In the genomic region with DNA sequence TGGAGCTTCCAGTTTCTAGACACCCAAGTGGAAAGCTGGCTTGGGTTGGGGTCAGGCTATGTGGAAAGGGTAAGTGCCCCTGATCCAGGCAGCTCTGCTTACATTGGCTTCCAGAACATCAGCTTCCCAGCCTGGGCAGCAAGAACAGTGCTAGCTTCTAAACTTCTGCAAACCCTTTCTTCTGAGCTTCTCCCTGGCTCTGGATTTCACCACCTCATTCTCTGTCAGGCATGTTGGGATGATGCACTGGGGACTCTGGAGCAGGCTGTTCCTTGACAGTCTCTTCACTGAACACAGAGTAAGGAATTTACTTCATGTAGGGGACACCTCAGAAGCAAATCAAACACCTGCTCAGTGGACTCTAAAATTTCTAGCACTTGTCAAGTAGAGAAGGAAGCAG, we compare ENCODE assay signal across 33 cellular contexts.
DNase-seq lines count a peak whose midpoint lies in the region; ATAC-seq and TF ChIP-seq lines count a peak whose summit lies in the region.
"Had no signal": no experiment of that assay in that cellular context is flagged by ENCODE, and none has a peak within 500 bp of the region (broad histone marks: within the 10 kb centered on the region; RNA-seq: fewer than 3 reads in every experiment).

No MANE protein-coding gene starts in this region.

- H3K4me2 ChIP-seq in osteoblast (ENCODE audit: insufficient read depth, low read length) = no peak overlapping the region
- H3K4me2 ChIP-seq: A549; BLaER1; BLaER1 treated with 17β-estradiol and CSF1 and Interleukin-3, amounts not matched to agents 10 nM and 100 nM had no signal

- no peak for TF ChIP-seq CTCF in esophagus muscularis mucosa (IDR thresholded peaks at IDR 0.05)
- no peak for TF ChIP-seq CTCF in osteocyte (IDR thresholded peaks at IDR 0.05)
- no peak for TF ChIP-seq CTCF in vagina (IDR thresholded peaks at IDR 0.05)
- no peak for TF ChIP-seq CTCF in osteoblast (IDR thresholded peaks at IDR 0.05; ENCODE audit: extremely low read depth, low read depth, low read length)

- H4K20me1 ChIP-seq in osteoblast (ENCODE audit: insufficient read depth, low read length) = no peaks in the 10 kb centered on the region
- H4K20me1 ChIP-seq: BLaER1; BLaER1 treated with 17β-estradiol and CSF1 and Interleukin-3, amounts not matched to agents 10 nM and 100 nM had no signal

- H3K27ac ChIP-seq in esophagus muscularis mucosa (replicated peaks in 1 of 4) = no peak overlapping the region
- H3K27ac ChIP-seq in vagina = no peak overlapping the region
- H3K27ac ChIP-seq in osteoblast (ENCODE audit: low read depth, low read length) = no peak overlapping the region
- H3K27ac ChIP-seq: 22Rv1; A549; BLaER1; BLaER1 treated with 17β-estradiol and CSF1 and Interleukin-3, amounts not matched to agents 10 nM and 100 nM; C4-2B had no signal

- intact Hi-C loops in esophagus muscularis mucosa (cut with DNase I) (no loop called here), vagina (cut with DNase I) (no loop called here)

- DNase-seq in esophagus muscularis mucosa (ENCODE audit: extremely low spot score) (peak; percentile 88), osteocyte (ENCODE audit: extremely low spot score, unreplicated experiment) (peak; percentile 38), vagina (ENCODE audit: extremely low spot score in 2 of 2) (peak; percentile 65 to 70), osteoblast (ENCODE audit: insufficient read length, low spot score, missing footprints) (no peak), hypothalamus (lab: John Stamatoyannopoulos, UW) (no peak)
- DNase-seq: 8988T; ACHN; AML-193; BE2C; C1 segment of cervical spinal cord; Caco-2; Calu3; CD4-positive, alpha-beta memory T cell; CD4-positive, alpha-beta T cell; CD4-positive, CD25-positive, alpha-beta regulatory T cell; CD8-positive, alpha-beta memory T cell; COR-L47; DMS 273 treated with DMSO at 0.1 percent for 48 hours; DMS153; DMS53; DMS79; DMS79 treated with DMSO at 0.1 percent for 48 hours; DND-41; EL had no signal

- no peak for ATAC-seq in GM18907 (IDR thresholded peaks at IDR 0.05; ENCODE audit: unreplicated experiment)
- ATAC-seq: A549; CD8-positive, alpha-beta T cell had no signal

- H3K27me3 ChIP-seq in esophagus muscularis mucosa (peaks cover 0 to 12% (median 0%) of the 10 kb centered on the region in 4 donors), vagina (no peaks in the 10 kb centered on the region), osteoblast (ENCODE audit: insufficient read depth, low read length) (no peaks in the 10 kb centered on the region)
- H3K27me3 ChIP-seq: BE2C; BLaER1; BLaER1 treated with 17β-estradiol and CSF1 and Interleukin-3, amounts not matched to agents 10 nM and 100 nM had no signal

- H3K9me3 ChIP-seq in esophagus muscularis mucosa (peaks cover 0 to 15% (median 0%) of the 10 kb centered on the region in 4 donors), vagina (no peaks in the 10 kb centered on the region), osteoblast (ENCODE audit: low read depth, low read length) (no peaks in the 10 kb centered on the region)
- H3K9me3 ChIP-seq: A549, BE2C, BLaER1 had no signal

- no peak overlapping the region for H3K4me3 Mint-ChIP-seq in osteocyte (ENCODE audit: unreplicated experiment)
- H3K4me3 Mint-ChIP-seq: B cell; CD14-positive monocyte; CD4-positive, alpha-beta memory T cell; CD4-positive, alpha-beta T cell; CD4-positive, CD25-positive, alpha-beta regulatory T cell; CD8-positive, alpha-beta memory T cell; CD8-positive, alpha-beta T cell had no signal

- H3K4me1 Mint-ChIP-seq in osteocyte (ENCODE audit: unreplicated experiment) = no peaks in the 10 kb centered on the region
- H3K4me1 Mint-ChIP-seq: B cell; CD14-positive monocyte; CD4-positive, alpha-beta memory T cell; CD4-positive, CD25-positive, alpha-beta regulatory T cell; CD8-positive, alpha-beta memory T cell had no signal

- H3K36me3 ChIP-seq in esophagus muscularis mucosa (no peaks in the 10 kb centered on the region), vagina (no peaks in the 10 kb centered on the region), osteoblast (ENCODE audit: insufficient read depth, low read length) (no peaks in the 10 kb centered on the region)
- H3K36me3 ChIP-seq: BE2C; BLaER1; BLaER1 treated with 17β-estradiol and CSF1 and Interleukin-3, amounts not matched to agents 10 nM and 100 nM had no signal

- H3K4me1 ChIP-seq in esophagus muscularis mucosa = no peaks in the 10 kb centered on the region
- no peaks in the 10 kb centered on the region for H3K4me1 ChIP-seq in vagina
- no peaks in the 10 kb centered on the region for H3K4me1 ChIP-seq in osteoblast (ENCODE audit: insufficient read depth, low read length)
- H3K4me1 ChIP-seq: BE2C; BLaER1; BLaER1 treated with 17β-estradiol and CSF1 and Interleukin-3, amounts not matched to agents 10 nM and 100 nM had no signal

- H3K4me3 ChIP-seq in esophagus muscularis mucosa (no peak overlapping the region), vagina (no peak overlapping the region), osteoblast (ENCODE audit: insufficient read depth, low read length) (no peak overlapping the region)
- H3K4me3 ChIP-seq: A549; BLaER1; BLaER1 treated with 17β-estradiol and CSF1 and Interleukin-3, amounts not matched to agents 10 nM and 100 nM had no signal

- no peaks in the 10 kb centered on the region for H3K36me3 Mint-ChIP-seq in osteocyte (ENCODE audit: unreplicated experiment)
- H3K36me3 Mint-ChIP-seq: CD14-positive monocyte; CD4-positive, alpha-beta memory T cell; CD4-positive, CD25-positive, alpha-beta regulatory T cell; CD8-positive, alpha-beta memory T cell; CD8-positive, alpha-beta T cell had no signal

- peaks cover 9% of the 10 kb centered on the region for H3K9me3 Mint-ChIP-seq in osteocyte (ENCODE audit: unreplicated experiment)

- H2AFZ ChIP-seq in osteoblast (ENCODE audit: low read length) = no peak overlapping the region

- TF ChIP-seq POLR2A in esophagus muscularis mucosa (IDR thresholded peaks at IDR 0.05; ENCODE audit: low read depth) = no peak
- no peak for TF ChIP-seq POLR2A in vagina (IDR thresholded peaks at IDR 0.05)

- H3K27me3 Mint-ChIP-seq in osteocyte (ENCODE audit: unreplicated experiment) = peaks cover 3% of the 10 kb centered on the region
- H3K27me3 Mint-ChIP-seq: CD4-positive, CD25-positive, alpha-beta regulatory T cell had no signal

- no peaks in the 10 kb centered on the region for H3K79me2 ChIP-seq in osteoblast (ENCODE audit: insufficient read depth, low read length)

- no peak overlapping the region for H3K27ac Mint-ChIP-seq in osteocyte (ENCODE audit: unreplicated experiment)
- H3K27ac Mint-ChIP-seq: B cell; CD14-positive monocyte; CD4-positive, alpha-beta memory T cell; CD4-positive, alpha-beta T cell; CD4-positive, CD25-positive, alpha-beta regulatory T cell; CD8-positive, alpha-beta memory T cell; CD8-positive, alpha-beta T cell had no signal

- TF ChIP-seq EP300 in esophagus muscularis mucosa (IDR thresholded peaks at IDR 0.05) = no peak

Comparison
In these comparisons a context has a peak if more than half of its experiments do, and no peak if none do; other contexts are left out.
1. DNase-seq: peak in esophagus muscularis mucosa (single experiment), osteocyte (single experiment) and vagina (2 of 2); none in osteoblast (single experiment) and hypothalamus (0 of 51).